Comparison of ENCODE assay signal across 12 cellular contexts in genomic region chr22:39313258-39314001, GRCh38. TPM values are rescaled to one million over a fixed set of nuclear protein-coding genes. Genes with fewer than 3 reads are reported as not detected.
DNase-seq lines count a peak whose midpoint lies in the region; ATAC-seq and TF ChIP-seq lines count a peak whose summit lies in the region.
"Had no signal": no experiment of that assay in that cellular context is flagged by ENCODE, and none has a peak within 500 bp of the region (broad histone marks: within the 10 kb centered on the region; RNA-seq: fewer than 3 reads in every experiment).

No MANE protein-coding gene starts in this region.

- POLR2A ChIA-PET in Caco-2 (lab: Charles Lee) (no interaction called here), HCT116 (lab: Charles Lee) (interaction anchor here (1.2 to 2.7 kb wide), 3 partner anchors 14 to 444 kb away, joined by 3 to 15 read pairs (median 3); partner anchors contain the start of gene PDGFB)

- H3K27ac Mint-ChIP-seq in Caco-2 (ENCODE audit: unreplicated experiment): peak overlapping the region; percentile 55
- H3K27ac Mint-ChIP-seq in activated naive CD8-positive, alpha-beta T cell: peak overlapping the region; percentile 61
- H3K27ac Mint-ChIP-seq: activated CD4-positive, alpha-beta T cell treated with anti-CD3 and anti-CD28 coated beads, Interleukin-2, amount 10 ng/mL, durations not matched to agents 7 days and 5 days had no signal

- BruUV-seq in Caco-2 (replicated peaks; lab: Mats Ljungman, UMichigan) (no TSS peak), HCT116 (replicated peaks; lab: Mats Ljungman, UMichigan) (no TSS peak)

- TF ChIP-seq EP300 in stomach (IDR thresholded peaks at IDR 0.05): no peak

- H3K4me3 Mint-ChIP-seq in Caco-2 (ENCODE audit: unreplicated experiment): peak overlapping the region; percentile 29
- H3K4me3 Mint-ChIP-seq in activated naive CD8-positive, alpha-beta T cell: peak overlapping the region; percentile 53
- H3K4me3 Mint-ChIP-seq: activated CD4-positive, alpha-beta T cell treated with anti-CD3 and anti-CD28 coated beads, Interleukin-2, amount 10 ng/mL, durations not matched to agents 7 days and 5 days had no signal

- H3K79me2 ChIP-seq in HCT116 (ENCODE audit: insufficient read depth, low read length): peaks cover 55% of the 10 kb centered on the region

- H3K36me3 Mint-ChIP-seq in Caco-2 (ENCODE audit: insufficient read depth, unreplicated experiment): peaks cover 100% of the 10 kb centered on the region
- H3K36me3 Mint-ChIP-seq in activated naive CD8-positive, alpha-beta T cell: peaks cover 17% of the 10 kb centered on the region

- peaks cover 28% of the 10 kb centered on the region for H3K4me1 ChIP-seq in Caco-2
- peaks cover 60 to 98% of the 10 kb centered on the region in 2 experiments for H3K4me1 ChIP-seq in HCT116 (ENCODE audit: control insufficient read depth in 1 of 2, insufficient read depth in 2 of 2, low read length in 2 of 2)
- peaks cover 31 to 99% (median 66%) of the 10 kb centered on the region in 4 donors for H3K4me1 ChIP-seq in stomach

- no peaks in the 10 kb centered on the region for H3K27me3 ChIP-seq in Caco-2 (replicated peaks; ENCODE audit: control insufficient read depth, insufficient read depth, low read length)
- no peaks in the 10 kb centered on the region for H3K27me3 ChIP-seq in HCT116 (ENCODE audit: insufficient read depth, low read length)
- no peaks in the 10 kb centered on the region for H3K27me3 ChIP-seq in stomach
- H3K27me3 ChIP-seq: SJSA1 had no signal

- no peaks in the 10 kb centered on the region for H3K9me3 Mint-ChIP-seq in Caco-2 (ENCODE audit: unreplicated experiment)
- H3K9me3 Mint-ChIP-seq in activated naive CD8-positive, alpha-beta T cell (ENCODE audit: low read depth): no peaks in the 10 kb centered on the region
- H3K9me3 Mint-ChIP-seq: activated CD4-positive, alpha-beta T cell treated with anti-CD3 and anti-CD28 coated beads, Interleukin-2, amount 10 ng/mL, durations not matched to agents 7 days and 5 days had no signal

- TF ChIP-seq CTCF in Caco-2 (IDR thresholded peaks at IDR 0.05; ENCODE audit: insufficient read depth in 1 of 2, low read depth in 1 of 2, low read length in 1 of 2, severe bottlenecking in 1 of 2, unreplicated experiment in 1 of 2) (no peak), HCT116 (IDR thresholded peaks at IDR 0.05 in 2 of 3, conservative IDR thresholded peaks at IDR 0.05 in 1 of 3; ENCODE audit: borderline replicate concordance in 1 of 3, insufficient read depth in 1 of 3, low read depth in 2 of 3, low read length in 2 of 3) (no peak), stomach (IDR thresholded peaks at IDR 0.05) (no peak)

- H3K27ac ChIP-seq in HCT116 (ENCODE audit: low read depth, low read length) (peak overlapping the region; percentile 100; the same call in 1 of the 2 replicates), stomach (peak overlapping the region in 1 of 5 donors; percentile 25)
- H3K27ac ChIP-seq: SJSA1 had no signal

- H3K4me2 ChIP-seq in HCT116 (ENCODE audit: low read length): 0 out of 2 replicates have a peak overlapping the region, but pooled peaks have one; percentile 6

- DNase-seq in Caco-2: no peak
- DNase-seq in HCT116 (ENCODE audit: low read depth, low spot score): no peak
- DNase-seq in myocyte (ENCODE audit: low read depth): peak; percentile 70
- DNase-seq in inferior parietal cortex (ENCODE audit: extremely low spot score): no peak
- no peak for DNase-seq in stomach
- no peak for DNase-seq in CD1c-positive myeloid dendritic cell (ENCODE audit: extremely low spot score)
- DNase-seq: activated CD4-positive, alpha-beta T cell treated with anti-CD3 and anti-CD28 coated beads, Interleukin-2, amount 10 ng/mL, durations not matched to agents 7 days and 5 days; Kasumi-1; NCI-H2227 treated with DMSO at 0.1 percent for 48 hours; posterior cingulate gyrus had no signal

- intact Hi-C loops in Caco-2 (cut with micrococcal nuclease; ENCODE audit: unreplicated experiment) (no loop called here), HCT116 (cut with micrococcal nuclease) (no loop called here), stomach (cut with DNase I; ENCODE audit: low total_unique reads) (loop anchor here (5.0 kb wide), 2 partner anchors 76 to 141 kb away; no protein-coding TSS in a partner anchor)

- peaks cover 8% of the 10 kb centered on the region for H3K4me1 Mint-ChIP-seq in Caco-2 (ENCODE audit: low read depth, unreplicated experiment)
- peaks cover 44% of the 10 kb centered on the region for H3K4me1 Mint-ChIP-seq in activated naive CD8-positive, alpha-beta T cell (ENCODE audit: low read depth)

- no peak for ATAC-seq in HCT116

- TF ChIP-seq POLR2A in HCT116 (IDR thresholded peaks at IDR 0.05; ENCODE audit: borderline replicate concordance, extremely low read depth, insufficient read depth, insufficient read length): no peak
- TF ChIP-seq POLR2A in stomach (IDR thresholded peaks at IDR 0.05): no peak

- CTCF ChIA-PET in Caco-2 (lab: Charles Lee): no interaction called here
- CTCF ChIA-PET in HCT116 (lab: Charles Lee): interaction anchor here (4.6 kb wide), 1 partner anchor 144 kb away, joined by 63 read pairs; no protein-coding TSS in a partner anchor

- 80 to 85% (median 84%) methylated on average over 10 to 20 of the region's 20 CpGs for WGBS in stomach, 5 donors

- RAD21 ChIA-PET in HCT116 (lab: Charles Lee; ENCODE audit: low non-redundant PET in 1 of 2, low total read pairs in 2 of 2, uncharacterized antibody in 2 of 2, unreplicated experiment in 2 of 2): no interaction called here

- no peaks in the 10 kb centered on the region for H3K27me3 Mint-ChIP-seq in Caco-2 (ENCODE audit: insufficient read depth, unreplicated experiment)
- H3K27me3 Mint-ChIP-seq in activated naive CD8-positive, alpha-beta T cell: no peaks in the 10 kb centered on the region
- H3K27me3 Mint-ChIP-seq: activated CD4-positive, alpha-beta T cell treated with anti-CD3 and anti-CD28 coated beads, Interleukin-2, amount 10 ng/mL, durations not matched to agents 7 days and 5 days had no signal

- H2AFZ ChIP-seq in HCT116 (ENCODE audit: low read depth, low read length, poor library complexity, severe bottlenecking): no peak overlapping the region

- H3K9ac ChIP-seq in HCT116 (ENCODE audit: low read length): no peak overlapping the region

- H3K36me3 ChIP-seq in Caco-2 (ENCODE audit: control insufficient read depth, insufficient read depth, low read length) (peaks cover 22% of the 10 kb centered on the region), HCT116 (ENCODE audit: control insufficient read depth in 1 of 2, insufficient read depth in 2 of 2, low read length in 2 of 2) (peaks cover 41 to 67% of the 10 kb centered on the region in 2 experiments), stomach (peaks cover 66 to 71% (median 70%) of the 10 kb centered on the region in 4 donors)

- H3K9me2 ChIP-seq in HCT116 (ENCODE audit: insufficient read depth): no peaks in the 10 kb centered on the region

- TF ChIP-seq RAD21 in HCT116 (IDR thresholded peaks at IDR 0.05; ENCODE audit: low read depth): no peak

- no peak overlapping the region for H3K4me3 ChIP-seq in Caco-2 (ENCODE audit: low read depth, low read length)
- H3K4me3 ChIP-seq in HCT116 (replicated peaks in 1 of 2; ENCODE audit: low read depth in 1 of 2, low read length in 2 of 2): no peak overlapping the region
- H3K4me3 ChIP-seq in stomach: no peak overlapping the region
- H3K4me3 ChIP-seq: SJSA1 had no signal

- H4K20me1 ChIP-seq in HCT116 (ENCODE audit: insufficient read depth): peaks cover 55% of the 10 kb centered on the region; the same call in 1 of the 2 replicates

- no peaks in the 10 kb centered on the region for H3K9me3 ChIP-seq in Caco-2
- no peaks in the 10 kb centered on the region for H3K9me3 ChIP-seq in HCT116 (ENCODE audit: control insufficient read depth in 1 of 2, insufficient read depth in 1 of 2, low read depth in 1 of 2, low read length in 2 of 2)
- no peaks in the 10 kb centered on the region for H3K9me3 ChIP-seq in stomach
- H3K9me3 ChIP-seq: SJSA1 had no signal

TF ChIP-seq in HCT116, 20 proteins besides CTCF, POLR2A, EP300 and RAD21 (continues in another document):
- TF ChIP-seq SIN3A (IDR thresholded peaks at IDR 0.05; ENCODE audit: low read depth) (no peak), POLR2AphosphoS5 (IDR thresholded peaks at IDR 0.05; ENCODE audit: low read depth, low read length) (no peak), EGR1 (IDR thresholded peaks at IDR 0.05; ENCODE audit: low read depth) (no peak), JUND (IDR thresholded peaks at IDR 0.05) (no peak), CBX3 (IDR thresholded peaks at IDR 0.05; ENCODE audit: low read depth) (no peak), YY1 (IDR thresholded peaks at IDR 0.05; ENCODE audit: extremely low read depth, insufficient replicate concordance, low read depth, low read length) (no peak), ZFX (IDR thresholded peaks at IDR 0.05) (no peak), SP1 (IDR thresholded peaks at IDR 0.05; ENCODE audit: low read depth) (no peak), ATF3 (IDR thresholded peaks at IDR 0.05) (no peak), FOSL1 (IDR thresholded peaks at IDR 0.05; ENCODE audit: low read depth) (no peak), EZH2phosphoT487 (IDR thresholded peaks at IDR 0.05; ENCODE audit: borderline replicate concordance) (no peak), CEBPB (IDR thresholded peaks at IDR 0.05; ENCODE audit: low read depth) (no peak), ZNF274 (IDR thresholded peaks at IDR 0.05; ENCODE audit: low read depth, low read length) (no peak), ELF1 (IDR thresholded peaks at IDR 0.05; ENCODE audit: borderline replicate concordance, low read depth) (no peak), EZH2 (IDR thresholded peaks at IDR 0.05) (no peak), MAX (IDR thresholded peaks at IDR 0.05) (no peak), SRF (IDR thresholded peaks at IDR 0.05; ENCODE audit: low read depth) (no peak)

RNA-seq across cellular contexts. Expression of gene RPL3, which starts 6.0 kb away (rescaled TPM):
- total RNA-seq in Caco-2 (2022): 1,668 and 1,699 TPM in 2 replicates
- 2,966 TPM for total RNA-seq in HCT116 (2021; ENCODE audit: unreplicated experiment)
- 4,751 and 5,637 TPM in 2 replicates for polyA plus RNA-seq in HCT116 (2012)
- total RNA-seq in myocyte: 1,239 and 1,524 TPM in 2 replicates
- polyA plus RNA-seq in myocyte (2012): 2,014 TPM
- 1,000 to 10,000 TPM in 4 of 5 donors, 100 to 1,000 TPM in 1; 940 to 2,730 (median 1,959) TPM for total RNA-seq in stomach
- 1,000 to 10,000 TPM; 2,938 to 5,267 (median 3,478) TPM for polyA plus RNA-seq in stomach

RNA-seq across cellular contexts. Expression of gene SYNGR1, which starts 36.4 kb away (rescaled TPM):
- total RNA-seq in Caco-2 (2022): 20.2 and 21.9 TPM in 2 replicates
- total RNA-seq in HCT116 (2021; ENCODE audit: unreplicated experiment): 20.7 TPM
- 31.1 and 42.6 TPM in 2 replicates for polyA plus RNA-seq in HCT116 (2012)
- 0.29 and 4.9 TPM in 2 replicates for total RNA-seq in myocyte
- polyA plus RNA-seq in myocyte (2012): 10.7 TPM
- 1 to 10 TPM in 4 of 5 donors, under 1 TPM in 1; 0.45 to 9.3 (median 5.2) TPM for total RNA-seq in stomach
- polyA plus RNA-seq in stomach: 10 to 100 TPM in 1 of 3 donors, 1 to 10 TPM in 2; 7.3 to 18.1 (median 7.8) TPM
